8 cellular contexts compared by ENCODE assay signal in the genomic region with DNA sequence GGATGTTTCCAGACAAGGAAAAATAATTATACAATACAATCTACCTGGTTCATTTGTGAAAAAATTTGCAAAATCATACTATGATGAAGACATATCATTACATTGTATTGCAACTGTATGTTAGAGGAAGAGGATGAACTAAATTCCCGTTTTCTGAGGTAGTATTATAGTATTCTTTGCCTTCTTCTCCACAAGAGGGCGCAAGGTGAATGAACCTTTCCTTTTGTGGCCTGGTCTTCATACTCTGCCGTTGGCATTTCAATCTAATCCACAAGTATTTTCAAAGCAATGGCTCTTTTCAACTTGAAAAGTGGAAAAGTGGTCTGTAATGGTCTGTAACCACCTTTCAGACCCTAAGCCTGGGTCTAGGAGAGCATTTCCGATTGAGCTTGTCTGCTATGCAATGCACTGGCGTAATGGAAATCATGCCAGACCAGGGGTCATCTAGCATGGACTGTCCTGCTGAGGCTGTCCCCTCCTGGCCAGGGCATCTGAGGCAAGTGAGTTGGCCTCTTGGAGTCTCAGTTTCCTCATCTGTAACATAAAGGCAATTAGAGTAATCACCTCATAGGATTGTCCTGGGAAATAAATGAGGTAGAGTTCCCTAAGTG. TPM values are rescaled to one million over a fixed set of nuclear protein-coding genes. Genes with fewer than 3 reads are reported as not detected.
DNase-seq lines count a peak whose midpoint lies in the region; ATAC-seq, FAIRE-seq and TF ChIP-seq lines count a peak whose summit lies in the region.

No MANE protein-coding gene starts in this region.

- WGBS in endodermal cell (ENCODE audit: insufficient coverage in 1 of 2, insufficient read length in 1 of 2), 2 experiments: 45 to 81% methylated on average over 2 to 4 of the region's 5 CpGs
- WGBS in mesendoderm (ENCODE audit: extremely low coverage, insufficient coverage, low lambda C conversion rate): no CpG with 5 or more reads among the region's 5 CpGs

- H3K9me3 ChIP-seq in endodermal cell (ENCODE audit: control insufficient read depth, low read length) (no peaks in the 10 kb centered on the region), uterus (no peaks in the 10 kb centered on the region)

- peaks cover 6% of the 10 kb centered on the region for H3K27me3 Mint-ChIP-seq in endodermal cell (ENCODE audit: insufficient read depth)

- no peaks in the 10 kb centered on the region for H3K79me1 ChIP-seq in mesendoderm (ENCODE audit: low read length)

- H4K5ac ChIP-seq in mesendoderm (ENCODE audit: low read length): no peak overlapping the region

- no peak overlapping the region for H2BK15ac ChIP-seq in mesendoderm (replicated peaks; ENCODE audit: low read depth)

- DNase-seq in AG09319 (ENCODE audit: extremely low read depth, low read depth) (peak; percentile 28), GM13977 (ENCODE audit: low spot score) (peak; percentile 58), NCI-H2171 (lab: John Stamatoyannopoulos, UW) (peak; percentile 61), endodermal cell (peak; percentile 67), mesendoderm (peak; percentile 82), uterus (peak in 1 of 2 donors; percentile 39)

- TF ChIP-seq CTCF in AG09319 (IDR thresholded peaks at IDR 0.05; ENCODE audit: low read depth, low read length): peak; percentile 75
- peak; percentile 76 for TF ChIP-seq CTCF in GM13977 (IDR thresholded peaks at IDR 0.05; ENCODE audit: extremely low read depth, insufficient read depth, missing control alignments)
- TF ChIP-seq CTCF in endodermal cell (conservative IDR thresholded peaks at IDR 0.05): peak; percentile 96
- TF ChIP-seq CTCF in uterus (IDR thresholded peaks at IDR 0.05): peak; percentile 70 to 75 (median 73)

- H3K27ac ChIP-seq in endodermal cell (ENCODE audit: low read depth, low read length) (no peak overlapping the region), mesendoderm (ENCODE audit: low read depth, low read length) (no peak overlapping the region), uterus (no peak overlapping the region)

- no peak overlapping the region for H4K8ac ChIP-seq in mesendoderm (ENCODE audit: low read depth, low read length)

- H3K27ac Mint-ChIP-seq in endodermal cell: no peak overlapping the region

- peak; percentile 34 for ATAC-seq in HG03060 (IDR thresholded peaks at IDR 0.05; ENCODE audit: low read depth, unreplicated experiment)

- no peak overlapping the region for H3K4me2 ChIP-seq in mesendoderm (ENCODE audit: low read length)

- intact Hi-C loops in uterus (cut with DNase I; ENCODE audit: low total_unique reads): no loop called here

- H3K4me1 Mint-ChIP-seq in endodermal cell: no peaks in the 10 kb centered on the region

- H3K36me3 ChIP-seq in endodermal cell (ENCODE audit: control insufficient read depth, insufficient read depth, low read length) (no peaks in the 10 kb centered on the region), mesendoderm (ENCODE audit: control insufficient read depth, insufficient read depth, low read length) (no peaks in the 10 kb centered on the region), uterus (no peaks in the 10 kb centered on the region)

- no peak overlapping the region for H3K4me3 ChIP-seq in endodermal cell (ENCODE audit: low read length)
- H3K4me3 ChIP-seq in mesendoderm (ENCODE audit: low read length): no peak overlapping the region
- no peak overlapping the region for H3K4me3 ChIP-seq in uterus

- TF ChIP-seq POLR2A in uterus (IDR thresholded peaks at IDR 0.05): no peak

- H3K4ac ChIP-seq in mesendoderm (ENCODE audit: low read depth, low read length): no peak overlapping the region

- in situ Hi-C loops in GM13977 (cut with MboI; ENCODE audit: low pct_unique_long_range_greater_than_20kb, low sequenced_read_pairs, unreplicated experiment): no loop called here

- no peak overlapping the region for H3K56ac ChIP-seq in mesendoderm (ENCODE audit: low read length)

- H2BK5ac ChIP-seq in mesendoderm (ENCODE audit: low read length): no peak overlapping the region

- H3K4me1 ChIP-seq in endodermal cell (ENCODE audit: control insufficient read depth, insufficient read depth, low read length) (no peaks in the 10 kb centered on the region), mesendoderm (ENCODE audit: control insufficient read depth, low read depth, low read length) (no peaks in the 10 kb centered on the region), uterus (no peaks in the 10 kb centered on the region)

- no peaks in the 10 kb centered on the region for H3K79me2 ChIP-seq in mesendoderm (ENCODE audit: control insufficient read depth, insufficient read depth, low read length)

- H3K36me3 Mint-ChIP-seq in endodermal cell (ENCODE audit: low read depth): no peaks in the 10 kb centered on the region

- no peak overlapping the region for H2AK5ac ChIP-seq in mesendoderm (ENCODE audit: low read length)

- H2BK120ac ChIP-seq in mesendoderm (ENCODE audit: low read depth, low read length): no peak overlapping the region

- peak; percentile 88 for FAIRE-seq in TTC549 (lab: Jason Lieb, UNC)

- no peak overlapping the region for H3K18ac ChIP-seq in mesendoderm (ENCODE audit: low read length)

- H3K4me3 Mint-ChIP-seq in endodermal cell: no peak overlapping the region

- H3K23ac ChIP-seq in mesendoderm (ENCODE audit: low read length): no peak overlapping the region

- no peaks in the 10 kb centered on the region for H3K9me3 Mint-ChIP-seq in endodermal cell

- no peaks in the 10 kb centered on the region for H3K27me3 ChIP-seq in endodermal cell (ENCODE audit: control insufficient read depth, insufficient read depth, low read length, poor library complexity, severe bottlenecking)
- no peaks in the 10 kb centered on the region for H3K27me3 ChIP-seq in mesendoderm (ENCODE audit: insufficient read depth, low read length, poor library complexity)
- no peaks in the 10 kb centered on the region for H3K27me3 ChIP-seq in uterus

- H3K9ac ChIP-seq in endodermal cell (ENCODE audit: extremely low read depth, low read length, poor library complexity, severe bottlenecking): no peak overlapping the region
- H3K9ac ChIP-seq in mesendoderm (ENCODE audit: low read length): no peak overlapping the region

RNA-seq across cellular contexts. Expression of a gene that starts 30.8 kb away (rescaled TPM):
- total RNA-seq in endodermal cell: 1 to 10 TPM; 5.4 to 8.5 TPM
- polyA plus RNA-seq in endodermal cell (2013, experiment 1 of 2): 3.2 TPM
- polyA plus RNA-seq in endodermal cell (2013, experiment 2 of 2): 3.1 TPM
- polyA plus RNA-seq in mesendoderm (2013, experiment 1 of 2): 0.42 TPM
- 0.62 TPM for polyA plus RNA-seq in mesendoderm (2013, experiment 2 of 2)
- total RNA-seq in uterus: 1 to 10 TPM in 2 of 4 donors, under 1 TPM in 2; 0.26 to 3.9 (median 1.0) TPM
